8 cellular contexts compared by ENCODE assay signal in genomic region chr13:45046445-45046844, GRCh38. TPM values are rescaled to one million over a fixed set of nuclear protein-coding genes. Genes with fewer than 3 reads are reported as not detected.
DNase-seq lines count a peak whose midpoint lies in the region; TF ChIP-seq lines count a peak whose summit lies in the region.
"Had no signal": no experiment of that assay in that cellular context is flagged by ENCODE, and none has a peak within 500 bp of the region (broad histone marks: within the 10 kb centered on the region; RNA-seq: fewer than 3 reads in every experiment).

No MANE protein-coding gene starts in this region.

- no peak overlapping the region for H3K27ac ChIP-seq in SJCRH30
- no peak overlapping the region for H3K27ac ChIP-seq in esophagus muscularis mucosa (replicated peaks in 1 of 4)
- H3K27ac ChIP-seq in rectal smooth muscle tissue (ENCODE audit: low read depth, low read length): no peak overlapping the region

- H3K36me3 ChIP-seq in H7 (replicated peaks; ENCODE audit: control insufficient read depth, insufficient read depth, low read length): no peaks in the 10 kb centered on the region
- no peaks in the 10 kb centered on the region for H3K36me3 ChIP-seq in SJCRH30
- H3K36me3 ChIP-seq in esophagus muscularis mucosa: no peaks in the 10 kb centered on the region
- no peaks in the 10 kb centered on the region for H3K36me3 ChIP-seq in rectal smooth muscle tissue (ENCODE audit: control insufficient read depth, insufficient read depth, low read length)

- WGBS in esophagus muscularis mucosa: 90% methylated on average over 4 of the region's 4 CpGs

- intact Hi-C loops in esophagus muscularis mucosa (cut with DNase I): loop anchor here (5.0 kb wide), 1 partner anchor 71 kb away; no protein-coding TSS in a partner anchor

- H3K4me3 ChIP-seq in H7 (ENCODE audit: insufficient read depth, low read depth, low read length) (peak overlapping the region; percentile 40), SJCRH30 (peak overlapping the region; percentile 40), esophagus muscularis mucosa (peak overlapping the region in 3 of 4 donors; percentile 45 to 54 (median 54)), rectal smooth muscle tissue (ENCODE audit: low read length) (peak overlapping the region; percentile 68)

- TF ChIP-seq POLR2A in esophagus muscularis mucosa (IDR thresholded peaks at IDR 0.05; ENCODE audit: low read depth): no peak

- H3K4me1 ChIP-seq in SJCRH30 (0 out of 2 replicates have a peak, but pooled peaks cover 7% of the 10 kb centered on the region), esophagus muscularis mucosa (peaks cover 3 to 22% (median 17%) of the 10 kb centered on the region in 4 donors), rectal smooth muscle tissue (ENCODE audit: control insufficient read depth, insufficient read depth, low read length) (no peaks in the 10 kb centered on the region)

- no peak for TF ChIP-seq EP300 in esophagus muscularis mucosa (IDR thresholded peaks at IDR 0.05)

- no peak for TF ChIP-seq CTCF in esophagus muscularis mucosa (IDR thresholded peaks at IDR 0.05)

- no peak overlapping the region for H3K9ac ChIP-seq in rectal smooth muscle tissue (ENCODE audit: low read length)

- H3K9me3 ChIP-seq in SJCRH30 (replicated peaks) (no peaks in the 10 kb centered on the region), esophagus muscularis mucosa (no peaks in the 10 kb centered on the region)

- DNase-seq in H7 (no peak), SJCRH30 (no peak), esophagus muscularis mucosa (ENCODE audit: extremely low spot score) (no peak), DMS153 (lab: John Stamatoyannopoulos, UW) (no peak), NCI-H1694 treated with DMSO at 0.1 percent for 48 hours (lab: John Stamatoyannopoulos, UW) (no peak), HUDEP-2 (lab: John Stamatoyannopoulos, UW; ENCODE audit: unreplicated experiment in 76 of 76) (no peak)
- DNase-seq: stimulated activated CD4-positive, alpha-beta T cell treated with anti-CD3 and anti-CD28 coated beads, Interleukin-1b, Interleukin-23, amount 100 ng/mL, for 48 hours had no signal

- H3K27me3 ChIP-seq in H7 (ENCODE audit: control insufficient read depth, insufficient read depth, low read length) (peaks cover 1% of the 10 kb centered on the region; the same call in 1 of the 2 replicates), SJCRH30 (no peaks in the 10 kb centered on the region), esophagus muscularis mucosa (peaks cover 0 to 6% (median 0%) of the 10 kb centered on the region in 4 donors), rectal smooth muscle tissue (ENCODE audit: control insufficient read depth, insufficient read depth, low read length) (peaks cover 1% of the 10 kb centered on the region)

RNA-seq across cellular contexts. Expression of gene GPALPP1, which starts 57.1 kb away (rescaled TPM):
- total RNA-seq in H7 (2014; rRNA removed; shearing (Covaris generic)): 25.7 and 28.7 TPM in 2 replicates
- 25.8 and 31.0 TPM in 2 replicates for total RNA-seq in SJCRH30 (2014; rRNA removed; shearing (Covaris generic))
- 10 to 100 TPM; 19.0 to 27.4 (median 23.9) TPM for total RNA-seq in esophagus muscularis mucosa

RNA-seq across cellular contexts. Expression of gene NUFIP1, which starts 57.2 kb away (rescaled TPM):
- 10.9 and 14.0 TPM in 2 replicates for total RNA-seq in H7 (2014; rRNA removed; shearing (Covaris generic))
- total RNA-seq in SJCRH30 (2014; rRNA removed; shearing (Covaris generic)): 10.2 and 10.8 TPM in 2 replicates
- total RNA-seq in esophagus muscularis mucosa: 1 to 10 TPM; 3.3 to 4.2 (median 3.9) TPM
